ENCODE assay signal across 9 cellular contexts in genomic region chr5:40385544-40385943, GRCh38.
A peak's percentile ranks its signal among the peaks of the same experiment; 100 is the strongest.
DNase-seq lines count a peak whose midpoint lies in the region; ATAC-seq and TF ChIP-seq lines count a peak whose summit lies in the region.
"Had no signal": no experiment of that assay in that cellular context is flagged by ENCODE, and none has a peak within 500 bp of the region (broad histone marks: within the 10 kb centered on the region; RNA-seq: fewer than 3 reads in every experiment).

No MANE protein-coding gene starts in this region.

- no peaks in the 10 kb centered on the region for H3K36me3 ChIP-seq in naive thymus-derived CD4-positive, alpha-beta T cell (ENCODE audit: control insufficient read depth in 2 of 3, insufficient read depth in 3 of 3, low read length in 3 of 3)
- no peaks in the 10 kb centered on the region for H3K36me3 ChIP-seq in right atrium auricular region

- no peak overlapping the region for H3K27ac ChIP-seq in naive thymus-derived CD4-positive, alpha-beta T cell (ENCODE audit: low read depth, low read length)
- H3K27ac ChIP-seq in right atrium auricular region, result no peak overlapping the region

- POLR2A ChIA-PET in activated naive CD8-positive, alpha-beta T cell treated with anti-CD3 and anti-CD28 coated beads, Interleukin-2, amount 10 ng/mL, durations not matched to agents 7 days and 5 days (lab: Charles Lee), result interaction anchor here (1.2 to 4.0 kb wide), 4 partner anchors 22 to 301 kb away, joined by 4 to 43 read pairs (median 8); no protein-coding TSS in a partner anchor
- POLR2A ChIA-PET in naive thymus-derived CD4-positive, alpha-beta T cell (lab: Charles Lee), result interaction anchor here (4.2 kb wide), 1 partner anchor 24 kb away, joined by 21 read pairs; no protein-coding TSS in a partner anchor

- H3K27ac Mint-ChIP-seq in activated naive CD8-positive, alpha-beta T cell treated with anti-CD3 and anti-CD28 coated beads, Interleukin-2, amount 10 ng/mL, durations not matched to agents 7 days and 5 days, result peak overlapping the region; percentile 86
- H3K27ac Mint-ChIP-seq in naive thymus-derived CD4-positive, alpha-beta T cell, result peak overlapping the region in 7 of 9 donors; percentile 4 to 93 (median 65)

- CTCF ChIA-PET in naive thymus-derived CD4-positive, alpha-beta T cell (lab: Charles Lee), result interaction anchor here (1.3 kb wide), 1 partner anchor 53 kb away, joined by 3 read pairs; no protein-coding TSS in a partner anchor

- peak; percentile 81 for DNase-seq in ELR (ENCODE audit: low read depth)
- no peak for DNase-seq in activated naive CD8-positive, alpha-beta T cell treated with anti-CD3 and anti-CD28 coated beads, Interleukin-2, amount 10 ng/mL, durations not matched to agents 7 days and 5 days
- DNase-seq in naive thymus-derived CD4-positive, alpha-beta T cell, result no peak
- DNase-seq in Ammon's horn (ENCODE audit: low spot score), result no peak
- DNase-seq in right atrium auricular region (ENCODE audit: low spot score), result no peak
- DNase-seq: NCI-H1105 treated with DMSO at 0.1 percent for 48 hours had no signal

- H3K9me3 Mint-ChIP-seq in activated naive CD8-positive, alpha-beta T cell treated with anti-CD3 and anti-CD28 coated beads, Interleukin-2, amount 10 ng/mL, durations not matched to agents 7 days and 5 days, result peaks cover 6% of the 10 kb centered on the region
- peaks cover 0 to 5% (median 0%) of the 10 kb centered on the region in 11 donors for H3K9me3 Mint-ChIP-seq in naive thymus-derived CD4-positive, alpha-beta T cell

- H3K4me3 ChIP-seq in naive thymus-derived CD4-positive, alpha-beta T cell (ENCODE audit: low read length), result no peak overlapping the region
- H3K4me3 ChIP-seq in right atrium auricular region, result no peak overlapping the region

- peaks cover 23% of the 10 kb centered on the region for H3K36me3 Mint-ChIP-seq in activated naive CD8-positive, alpha-beta T cell treated with anti-CD3 and anti-CD28 coated beads, Interleukin-2, amount 10 ng/mL, durations not matched to agents 7 days and 5 days
- H3K36me3 Mint-ChIP-seq in naive thymus-derived CD4-positive, alpha-beta T cell, result peaks cover 0 to 15% (median 0%) of the 10 kb centered on the region in 5 donors

- peak overlapping the region; percentile 79 for H3K4me3 Mint-ChIP-seq in activated naive CD8-positive, alpha-beta T cell treated with anti-CD3 and anti-CD28 coated beads, Interleukin-2, amount 10 ng/mL, durations not matched to agents 7 days and 5 days
- H3K4me3 Mint-ChIP-seq in naive thymus-derived CD4-positive, alpha-beta T cell, result peak overlapping the region in 2 of 10 donors; percentile 44 to 55

- H3K27me3 Mint-ChIP-seq in activated naive CD8-positive, alpha-beta T cell treated with anti-CD3 and anti-CD28 coated beads, Interleukin-2, amount 10 ng/mL, durations not matched to agents 7 days and 5 days, result no peaks in the 10 kb centered on the region
- no peaks in the 10 kb centered on the region for H3K27me3 Mint-ChIP-seq in naive thymus-derived CD4-positive, alpha-beta T cell

- TF ChIP-seq RAD21 in Ishikawa (IDR thresholded peaks at IDR 0.05; ENCODE audit: low read depth), result no peak

- TF ChIP-seq CTCF in right atrium auricular region (IDR thresholded peaks at IDR 0.05), result no peak

- ATAC-seq in activated naive CD8-positive, alpha-beta T cell treated with anti-CD3 and anti-CD28 coated beads, Interleukin-2, amount 10 ng/mL, durations not matched to agents 7 days and 5 days (ENCODE audit: low read depth), result peak; percentile 4
- no peak for ATAC-seq in naive thymus-derived CD4-positive, alpha-beta T cell
- no peak for ATAC-seq in HG03432 (IDR thresholded peaks at IDR 0.05; ENCODE audit: unreplicated experiment)
- ATAC-seq: left lobe of liver had no signal

- peaks cover 23 to 59% of the 10 kb centered on the region in 2 donors for H3K4me1 ChIP-seq in naive thymus-derived CD4-positive, alpha-beta T cell (ENCODE audit: control insufficient read depth in 2 of 2, insufficient read depth in 2 of 2, low read length in 2 of 2)
- no peaks in the 10 kb centered on the region for H3K4me1 ChIP-seq in right atrium auricular region

- intact Hi-C loops in naive thymus-derived CD4-positive, alpha-beta T cell (cut with micrococcal nuclease), result loop anchor here in 1 of 2 donors (2.0 to 10.0 kb wide), 4 partner anchors 163 to 1211 kb away; partner anchors contain the start of genes PTGER4 and RPL37

- no peaks in the 10 kb centered on the region for H3K9me3 ChIP-seq in naive thymus-derived CD4-positive, alpha-beta T cell (ENCODE audit: control insufficient read depth in 2 of 3, low read length in 3 of 3)
- H3K9me3 ChIP-seq in right atrium auricular region, result no peaks in the 10 kb centered on the region

- H3K4me1 Mint-ChIP-seq in activated naive CD8-positive, alpha-beta T cell treated with anti-CD3 and anti-CD28 coated beads, Interleukin-2, amount 10 ng/mL, durations not matched to agents 7 days and 5 days, result peaks cover 78% of the 10 kb centered on the region
- H3K4me1 Mint-ChIP-seq in naive thymus-derived CD4-positive, alpha-beta T cell, result peaks cover 34 to 83% (median 67%) of the 10 kb centered on the region in 7 donors

- 0 out of 2 replicates have a peak, but pooled peaks have one; percentile 47 for TF ChIP-seq EP300 in Ishikawa (IDR thresholded peaks at IDR 0.05; ENCODE audit: borderline replicate concordance)

- H3K27me3 ChIP-seq in naive thymus-derived CD4-positive, alpha-beta T cell (ENCODE audit: control insufficient read depth in 2 of 2, insufficient read depth in 2 of 2, low read length in 2 of 2), result no peaks in the 10 kb centered on the region
- no peaks in the 10 kb centered on the region for H3K27me3 ChIP-seq in right atrium auricular region

TF ChIP-seq in Ishikawa, 13 proteins besides CTCF, POLR2A, EP300 and RAD21:
- TF ChIP-seq CREB1 (IDR thresholded peaks at IDR 0.05; ENCODE audit: low read depth), result no peak
- 0 out of 2 replicates have a peak, but pooled peaks have one; percentile 45 for TF ChIP-seq NFIC (IDR thresholded peaks at IDR 0.05)
- peak; percentile 57 for TF ChIP-seq TEAD4 (IDR thresholded peaks at IDR 0.05)
- TF ChIP-seq ZBTB7A (IDR thresholded peaks at IDR 0.05; ENCODE audit: low read depth), result no peak
- no peak for TF ChIP-seq MAX (IDR thresholded peaks at IDR 0.05)
- no peak for TF ChIP-seq FOXM1 (IDR thresholded peaks at IDR 0.05; ENCODE audit: borderline replicate concordance, low read depth)
- TF ChIP-seq TCF12 (IDR thresholded peaks at IDR 0.05; ENCODE audit: low read depth), result 0 out of 2 replicates have a peak, but pooled peaks have one; percentile 17
- TF ChIP-seq REST (IDR thresholded peaks at IDR 0.05; ENCODE audit: low read depth), result no peak
